ENCODE assay signal across 30 cellular contexts in genomic region chr12:1707051-1707450, GRCh38. TPM values are rescaled to one million over a fixed set of nuclear protein-coding genes. Genes with fewer than 3 reads are reported as not detected.
A peak's percentile ranks its signal among the peaks of the same experiment; 100 is the strongest.
DNase-seq lines count a peak whose midpoint lies in the region; ATAC-seq, FAIRE-seq and TF ChIP-seq lines count a peak whose summit lies in the region.
"Had no signal": no experiment of that assay in that cellular context is flagged by ENCODE, and none has a peak within 500 bp of the region (broad histone marks: within the 10 kb centered on the region; RNA-seq: fewer than 3 reads in every experiment).

No MANE protein-coding gene starts in this region.

- no peak overlapping the region for H2BK15ac ChIP-seq in mesendoderm (replicated peaks; ENCODE audit: low read depth)

- H3K4me1 Mint-ChIP-seq in HFFc6 (ENCODE audit: low read depth): peaks cover 43% of the 10 kb centered on the region

- no peak overlapping the region for H3K23ac ChIP-seq in mesendoderm (ENCODE audit: low read length)

- H3K9ac ChIP-seq in HepG2 (ENCODE audit: insufficient read depth, low read depth, low read length): no peak overlapping the region
- no peak overlapping the region for H3K9ac ChIP-seq in mesendoderm (ENCODE audit: low read length)

- no peak overlapping the region for H4K8ac ChIP-seq in mesendoderm (ENCODE audit: low read depth, low read length)

- peaks cover 80% of the 10 kb centered on the region for H3K4me1 ChIP-seq in HepG2 (ENCODE audit: insufficient read depth, low read length)
- H3K4me1 ChIP-seq in right lobe of liver: peaks cover 0 to 48% (median 16%) of the 10 kb centered on the region in 4 donors
- peaks cover 4% of the 10 kb centered on the region for H3K4me1 ChIP-seq in mesendoderm (ENCODE audit: control insufficient read depth, low read depth, low read length)

- no peaks in the 10 kb centered on the region for H3K9me3 Mint-ChIP-seq in HFFc6
- H3K9me3 Mint-ChIP-seq: activated naive CD8-positive, alpha-beta T cell treated with anti-CD3 and anti-CD28 coated beads for 36 hours had no signal

- peaks cover 11% of the 10 kb centered on the region for H3K79me1 ChIP-seq in mesendoderm (ENCODE audit: low read length)

- H3K27ac Mint-ChIP-seq in HFFc6: peak overlapping the region; percentile 54; the same call in 1 of the 2 replicates
- H3K27ac Mint-ChIP-seq: activated naive CD8-positive, alpha-beta T cell treated with anti-CD3 and anti-CD28 coated beads for 36 hours had no signal

- 89% methylated on average over 1 of the region's 1 CpG for WGBS in HepG2 (ENCODE audit: low lambda C conversion rate)
- 100% methylated on average over 1 of the region's 1 CpG for WGBS in right lobe of liver (ENCODE audit: insufficient coverage, low coverage, low lambda C conversion rate, missing lambda C conversion rate)
- no CpG with 5 or more reads among the region's 1 CpG for WGBS in mesendoderm (ENCODE audit: extremely low coverage, insufficient coverage, low lambda C conversion rate)

- H4K5ac ChIP-seq in mesendoderm (ENCODE audit: low read length): no peak overlapping the region

- H3K27me3 ChIP-seq in HepG2 (ENCODE audit: control insufficient read depth in 1 of 2, insufficient read depth in 2 of 2, low read length in 2 of 2) (no peaks in the 10 kb centered on the region), right lobe of liver (no peaks in the 10 kb centered on the region), mesendoderm (ENCODE audit: insufficient read depth, low read length, poor library complexity) (no peaks in the 10 kb centered on the region)
- H3K27me3 ChIP-seq: esophagus muscularis mucosa, transverse colon had no signal

- intact Hi-C loops in HepG2 (cut with micrococcal nuclease; ENCODE audit: unreplicated experiment) (loop anchor here (2.0 kb wide), 1 partner anchor 14 kb away; no protein-coding TSS in a partner anchor), right lobe of liver (cut with DNase I) (no loop called here)

- no peak for ATAC-seq in HepG2
- ATAC-seq in right lobe of liver: no peak
- no peak for ATAC-seq in HG03135 (IDR thresholded peaks at IDR 0.05; ENCODE audit: unreplicated experiment)

- H3K4ac ChIP-seq in mesendoderm (ENCODE audit: low read depth, low read length): no peak overlapping the region

- peaks cover 14% of the 10 kb centered on the region; the same call in 1 of the 2 replicates for H3K36me3 Mint-ChIP-seq in HFFc6 (ENCODE audit: low read depth)

- H3K27me3 Mint-ChIP-seq in HFFc6 (ENCODE audit: insufficient read depth): no peaks in the 10 kb centered on the region
- H3K27me3 Mint-ChIP-seq: activated naive CD8-positive, alpha-beta T cell treated with anti-CD3 and anti-CD28 coated beads for 36 hours had no signal

- H4K20me1 ChIP-seq in HepG2 (ENCODE audit: insufficient read depth, low read length): peaks cover 70% of the 10 kb centered on the region

- H3K27ac ChIP-seq in HepG2 (ENCODE audit: extremely low read length, insufficient read depth, low read length) (no peak overlapping the region), right lobe of liver (no peak overlapping the region), mesendoderm (ENCODE audit: low read depth, low read length) (no peak overlapping the region)
- H3K27ac ChIP-seq: esophagus muscularis mucosa, transverse colon, WERI-Rb-1 had no signal

- H3K79me2 ChIP-seq in HepG2 (ENCODE audit: insufficient read depth, low read length) (peaks cover 99% of the 10 kb centered on the region), mesendoderm (ENCODE audit: control insufficient read depth, insufficient read depth, low read length) (peaks cover 44% of the 10 kb centered on the region)

- TF ChIP-seq POLR2A in HepG2 (IDR thresholded peaks at IDR 0.05; ENCODE audit: insufficient read depth in 1 of 2, low read depth in 2 of 2, low read length in 2 of 2) (no peak), right lobe of liver (IDR thresholded peaks at IDR 0.05) (no peak)

- no TSS peak for BruUV-seq in HepG2 (replicated peaks; lab: Mats Ljungman, UMichigan)

- H3K36me3 ChIP-seq in HepG2 (replicated peaks in 1 of 2; ENCODE audit: control insufficient read depth in 1 of 2, insufficient read depth in 2 of 2, low read length in 2 of 2): peaks cover 1 to 4% of the 10 kb centered on the region in 2 experiments; a peak in 2 of 5 replicates
- no peaks in the 10 kb centered on the region for H3K36me3 ChIP-seq in right lobe of liver
- no peaks in the 10 kb centered on the region for H3K36me3 ChIP-seq in mesendoderm (ENCODE audit: control insufficient read depth, insufficient read depth, low read length)
- H3K36me3 ChIP-seq: esophagus muscularis mucosa, transverse colon had no signal

- no peak overlapping the region for H2BK120ac ChIP-seq in mesendoderm (ENCODE audit: low read depth, low read length)

- no peak overlapping the region for H3K18ac ChIP-seq in mesendoderm (ENCODE audit: low read length)

- H2AFZ ChIP-seq in HepG2 (ENCODE audit: low read length): no peak overlapping the region

- FAIRE-seq in HepG2 (lab: Jason Lieb, UNC) (no peak), frontal cortex (lab: Jason Lieb, UNC) (peak; percentile 24)
- FAIRE-seq: astrocyte, D721Med, GM12878 had no signal

- no peak overlapping the region for H3K4me3 Mint-ChIP-seq in HFFc6
- H3K4me3 Mint-ChIP-seq: activated naive CD8-positive, alpha-beta T cell treated with anti-CD3 and anti-CD28 coated beads for 36 hours had no signal

- in situ Hi-C loops in HepG2 (cut with HindIII; ENCODE audit: extremely low pct_ligation_motif_present, low pct_unique_long_range_greater_than_20kb): loop anchor here (10.0 kb wide), 1 partner anchor 78 kb away; no protein-coding TSS in a partner anchor

- CTCF ChIA-PET in HepG2 (lab: Yijun Ruan, JAX; ENCODE audit: low intra/inter-chr PET ratio, low total read pairs): no interaction called here

- no peak overlapping the region for H2BK5ac ChIP-seq in mesendoderm (ENCODE audit: low read length)

- no peak for TF ChIP-seq RAD21 in HepG2 (CRISPR knock-in tag; IDR thresholded peaks at IDR 0.05)

- POLR2A ChIA-PET in HepG2 (lab: Yijun Ruan, JAX): no interaction called here

- TF ChIP-seq CTCF in HepG2 (CRISPR knock-in tag; IDR thresholded peaks at IDR 0.05) (no peak), right lobe of liver (IDR thresholded peaks at IDR 0.05) (no peak), HFFc6 (IDR thresholded peaks at IDR 0.05) (no peak)

- H2AK5ac ChIP-seq in mesendoderm (ENCODE audit: low read length): no peak overlapping the region

- H3K4me2 ChIP-seq in HepG2 (ENCODE audit: low read depth, low read length): no peak overlapping the region; the same call in 1 of the 2 replicates
- H3K4me2 ChIP-seq in mesendoderm (ENCODE audit: low read length): no peak overlapping the region
- H3K4me2 ChIP-seq: smooth muscle cell had no signal

- H3K9me3 ChIP-seq in HepG2 (ENCODE audit: low read length) (no peaks in the 10 kb centered on the region), right lobe of liver (no peaks in the 10 kb centered on the region)
- H3K9me3 ChIP-seq: esophagus muscularis mucosa, transverse colon had no signal

- no peak overlapping the region for H3K4me3 ChIP-seq in HepG2 (replicated peaks in 1 of 3; ENCODE audit: insufficient read depth in 1 of 3, low read depth in 2 of 3, low read length in 3 of 3)
- H3K4me3 ChIP-seq in right lobe of liver: no peak overlapping the region
- no peak overlapping the region for H3K4me3 ChIP-seq in mesendoderm (ENCODE audit: low read length)
- H3K4me3 ChIP-seq: esophagus muscularis mucosa, GM12878, smooth muscle cell, transverse colon had no signal

- DNase-seq in HepG2 (ENCODE audit: low spot score) (no peak), right lobe of liver (no peak), HFFc6 (no peak), frontal cortex (ENCODE audit: low spot score in 2 of 2) (no peak), mesendoderm (no peak)
- DNase-seq in activated CD4-positive, alpha-beta T cell treated with anti-CD3 and anti-CD28 coated beads, Interleukin-2, amount 50 U/mL, for 48 hours: no peak
- DNase-seq: activated CD4-positive, alpha-beta T cell treated with anti-CD3 and anti-CD28 coated beads, Interleukin-2, amount 50 U/mL, for 1 hour; activated CD8-positive, alpha-beta memory T cell treated with anti-CD3 and anti-CD28 coated beads, Interleukin-2, amount 50 U/mL, for 48 hours; activated naive CD8-positive, alpha-beta T cell treated with anti-CD3 and anti-CD28 coated beads for 36 hours; C1 segment of cervical spinal cord; caudate nucleus; cortex of kidney; foreskin melanocyte; KBM-7; MM.1S; NCI-H2029; NCI-H524 treated with DMSO at 0.1 percent for 48 hours; NK-92 treated with Interleukin-12 subunit alpha and Interleukin-12 subunit beta, amount 100 ng/mL, for 24 hours; SHP77; stimulated activated CD4-positive, alpha-beta T cell treated with anti-CD3 and anti-CD28 coated beads, Interleukin-1b, Interleukin-23, amount 100 ng/mL, for 48 hours; stimulated activated CD8-positive, alpha-beta memory T cell treated with anti-CD3 and anti-CD28 coated beads, Interleukin-4, amount 100 ng/mL, for 48 hours; T1000; transverse colon; WERI-Rb-1 had no signal

- no peak overlapping the region for H3K56ac ChIP-seq in mesendoderm (ENCODE audit: low read length)

- TF ChIP-seq EP300 in HepG2 (IDR thresholded peaks at IDR 0.05; ENCODE audit: low read depth in 2 of 2, low read length in 2 of 2) (no peak), HepG2 (CRISPR knock-in tag; IDR thresholded peaks at IDR 0.05; ENCODE audit: borderline replicate concordance) (no peak)

RNA-seq across cellular contexts. Expression of gene ADIPOR2, which starts 16.2 kb away (rescaled TPM):
- 35.2 and 40.8 TPM in 2 replicates for total RNA-seq in HepG2 (2016; rRNA removed; fragmentation: Illumina TruSeq; extraction: Trizol)
- 14.0 and 15.3 TPM in 2 replicates for total RNA-seq in HepG2 (2016; cell fraction: cytosol; rRNA removed; fragmentation: Illumina TruSeq; extraction: Trizol; ENCODE audit: low read depth)
- 34.6 and 36.8 TPM in 2 replicates for total RNA-seq in HepG2 (2016; cell fraction: insoluble cytoplasmic fraction; rRNA removed; fragmentation: Illumina TruSeq; extraction: Trizol)
- total RNA-seq in HepG2 (2016; cell fraction: membrane; rRNA removed; fragmentation: Illumina TruSeq; extraction: Trizol): 32.2 and 37.5 TPM in 2 replicates
- 57.1 and 62.9 TPM in 2 replicates for total RNA-seq in HepG2 (2016; cell fraction: nucleus; rRNA removed; fragmentation: Illumina TruSeq; extraction: Trizol)
- 52.2 and 56.5 TPM in 2 replicates for polyA plus RNA-seq in HepG2 (2011; rRNA removed)
- 30.4 and 47.3 TPM in 2 replicates for polyA plus RNA-seq in HepG2 (2011; cell fraction: cytosol; rRNA removed)
- 39.2 and 60.6 TPM in 2 replicates for polyA plus RNA-seq in HepG2 (2011; cell fraction: nucleus; rRNA removed)
- polyA plus RNA-seq in HepG2 (2012): 68.6 and 70.3 TPM in 2 replicates
- 8.2 TPM in 2 replicates for polyA plus RNA-seq in HepG2 (2016; cell fraction: cytosol; fragmentation: Illumina TruSeq; extraction: Trizol; ENCODE audit: low read depth)
- 42.4 and 47.2 TPM in 2 replicates for polyA plus RNA-seq in HepG2 (2016; cell fraction: insoluble cytoplasmic fraction; fragmentation: Illumina TruSeq; extraction: Trizol; ENCODE audit: low read depth)
- polyA plus RNA-seq in HepG2 (2016; cell fraction: membrane; fragmentation: Illumina TruSeq; extraction: Trizol; ENCODE audit: low read depth): 24.7 and 28.3 TPM in 2 replicates
- 75.6 and 80.5 TPM in 2 replicates for polyA plus RNA-seq in HepG2 (2016; cell fraction: nucleus; fragmentation: Illumina TruSeq; extraction: Trizol; ENCODE audit: insufficient read depth, low read depth)
- 53.2 and 63.9 TPM in 2 replicates for polyA minus RNA-seq in HepG2 (2011; rRNA and poly(A)+ RNA removed; ENCODE audit: low replicate concordance)
- polyA minus RNA-seq in HepG2 (2011; cell fraction: cytosol; rRNA and poly(A)+ RNA removed): 37.1 and 43.3 TPM in 2 replicates
- 89.9 and 92.1 TPM in 2 replicates for polyA minus RNA-seq in HepG2 (2011; cell fraction: nucleus; rRNA and poly(A)+ RNA removed)
- 100 to 1,000 TPM in 1 of 6 experiments, 10 to 100 TPM in 5; 46.5 to 108 (median 59.8) TPM for total RNA-seq in right lobe of liver
- 10 to 100 TPM; 38.9 to 50.1 (median 44.9) TPM for total RNA-seq in HFFc6 (2021; fragmentation: NEBNext Ultra II Directional; extraction: Animal tissue kit (Norgen Biotek cat#: 25700))
- total RNA-seq in frontal cortex: 23.2 TPM
- polyA plus RNA-seq in mesendoderm (2013, experiment 1 of 2): 26.7 TPM
- polyA plus RNA-seq in mesendoderm (2013, experiment 2 of 2): 26.7 TPM
